Comparison of ENCODE assay signal across 1 cellular context in the genomic region with DNA sequence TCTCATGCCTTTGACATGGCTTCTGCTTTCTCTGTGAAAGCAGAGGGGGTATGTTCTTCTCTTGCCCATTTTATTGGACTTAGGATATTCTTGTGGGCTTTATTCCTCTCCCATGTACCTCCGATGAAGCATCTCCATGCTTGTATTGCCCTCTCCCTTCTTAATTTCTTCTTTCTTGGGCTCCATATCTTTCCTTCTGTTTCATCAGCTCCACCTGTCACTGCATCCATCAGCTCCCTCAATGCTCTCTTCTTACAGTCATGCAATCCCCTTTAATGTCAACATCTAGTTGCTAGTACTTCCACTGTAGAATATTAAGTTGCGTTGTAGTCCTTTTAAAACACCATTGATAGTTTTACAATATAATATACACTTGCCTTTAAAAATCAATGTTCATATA.
TF ChIP-seq lines count a peak whose summit lies in the region.

No MANE protein-coding gene starts in this region.

TF ChIP-seq in K562, 482 proteins besides CTCF, POLR2A, EP300 and RAD21 (continued from another document):
- TF ChIP-seq, protein P1, sequence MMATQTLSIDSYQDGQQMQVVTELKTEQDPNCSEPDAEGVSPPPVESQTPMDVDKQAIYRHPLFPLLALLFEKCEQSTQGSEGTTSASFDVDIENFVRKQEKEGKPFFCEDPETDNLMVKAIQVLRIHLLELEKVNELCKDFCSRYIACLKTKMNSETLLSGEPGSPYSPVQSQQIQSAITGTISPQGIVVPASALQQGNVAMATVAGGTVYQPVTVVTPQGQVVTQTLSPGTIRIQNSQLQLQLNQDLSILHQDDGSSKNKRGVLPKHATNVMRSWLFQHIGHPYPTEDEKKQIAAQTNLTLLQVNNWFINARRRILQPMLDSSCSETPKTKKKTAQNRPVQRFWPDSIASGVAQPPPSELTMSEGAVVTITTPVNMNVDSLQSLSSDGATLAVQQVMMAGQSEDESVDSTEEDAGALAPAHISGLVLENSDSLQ (IDR thresholded peaks at IDR 0.05): peak; percentile 73
- TF ChIP-seq, protein P2, sequence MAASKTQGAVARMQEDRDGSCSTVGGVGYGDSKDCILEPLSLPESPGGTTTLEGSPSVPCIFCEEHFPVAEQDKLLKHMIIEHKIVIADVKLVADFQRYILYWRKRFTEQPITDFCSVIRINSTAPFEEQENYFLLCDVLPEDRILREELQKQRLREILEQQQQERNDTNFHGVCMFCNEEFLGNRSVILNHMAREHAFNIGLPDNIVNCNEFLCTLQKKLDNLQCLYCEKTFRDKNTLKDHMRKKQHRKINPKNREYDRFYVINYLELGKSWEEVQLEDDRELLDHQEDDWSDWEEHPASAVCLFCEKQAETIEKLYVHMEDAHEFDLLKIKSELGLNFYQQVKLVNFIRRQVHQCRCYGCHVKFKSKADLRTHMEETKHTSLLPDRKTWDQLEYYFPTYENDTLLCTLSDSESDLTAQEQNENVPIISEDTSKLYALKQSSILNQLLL (CRISPR knock-in tag; IDR thresholded peaks at IDR 0.05; ENCODE audit: borderline replicate concordance): no peak
- TF ChIP-seq, protein P3, sequence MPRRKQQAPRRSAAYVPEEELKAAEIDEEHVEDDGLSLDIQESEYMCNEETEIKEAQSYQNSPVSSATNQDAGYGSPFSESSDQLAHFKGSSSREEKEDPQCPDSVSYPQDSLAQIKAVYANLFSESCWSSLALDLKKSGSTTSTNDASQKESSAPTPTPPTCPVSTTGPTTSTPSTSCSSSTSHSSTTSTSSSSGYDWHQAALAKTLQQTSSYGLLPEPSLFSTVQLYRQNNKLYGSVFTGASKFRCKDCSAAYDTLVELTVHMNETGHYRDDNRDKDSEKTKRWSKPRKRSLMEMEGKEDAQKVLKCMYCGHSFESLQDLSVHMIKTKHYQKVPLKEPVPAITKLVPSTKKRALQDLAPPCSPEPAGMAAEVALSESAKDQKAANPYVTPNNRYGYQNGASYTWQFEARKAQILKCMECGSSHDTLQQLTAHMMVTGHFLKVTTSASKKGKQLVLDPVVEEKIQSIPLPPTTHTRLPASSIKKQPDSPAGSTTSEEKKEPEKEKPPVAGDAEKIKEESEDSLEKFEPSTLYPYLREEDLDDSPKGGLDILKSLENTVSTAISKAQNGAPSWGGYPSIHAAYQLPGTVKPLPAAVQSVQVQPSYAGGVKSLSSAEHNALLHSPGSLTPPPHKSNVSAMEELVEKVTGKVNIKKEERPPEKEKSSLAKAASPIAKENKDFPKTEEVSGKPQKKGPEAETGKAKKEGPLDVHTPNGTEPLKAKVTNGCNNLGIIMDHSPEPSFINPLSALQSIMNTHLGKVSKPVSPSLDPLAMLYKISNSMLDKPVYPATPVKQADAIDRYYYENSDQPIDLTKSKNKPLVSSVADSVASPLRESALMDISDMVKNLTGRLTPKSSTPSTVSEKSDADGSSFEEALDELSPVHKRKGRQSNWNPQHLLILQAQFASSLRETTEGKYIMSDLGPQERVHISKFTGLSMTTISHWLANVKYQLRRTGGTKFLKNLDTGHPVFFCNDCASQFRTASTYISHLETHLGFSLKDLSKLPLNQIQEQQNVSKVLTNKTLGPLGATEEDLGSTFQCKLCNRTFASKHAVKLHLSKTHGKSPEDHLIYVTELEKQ (CRISPR knock-in tag; IDR thresholded peaks at IDR 0.05): no peak
- TF ChIP-seq CCNT2 (IDR thresholded peaks at IDR 0.05; ENCODE audit: borderline replicate concordance, extremely low read depth, insufficient read length, low read depth, low read length) (no peak), YY1 (IDR thresholded peaks at IDR 0.05; ENCODE audit: borderline replicate concordance in 1 of 3, control insufficient read depth in 1 of 3, extremely low read depth in 1 of 3, insufficient read depth in 3 of 3, insufficient read length in 1 of 3, insufficient replicate concordance in 2 of 3, low read depth in 1 of 3, low read length in 2 of 3) (no peak), SMARCA5 (IDR thresholded peaks at IDR 0.05) (no peak), MCM3 (IDR thresholded peaks at IDR 0.05) (no peak), CEBPG (CRISPR knock-in tag; IDR thresholded peaks at IDR 0.05) (no peak), CEBPG (tag; conservative IDR thresholded peaks at IDR 0.05 in 1 of 2, IDR thresholded peaks at IDR 0.05 in 1 of 2) (peak in 1 of 2 experiments; percentile 50; a peak in 1 of 4 replicates)
- TF ChIP-seq, protein P4, sequence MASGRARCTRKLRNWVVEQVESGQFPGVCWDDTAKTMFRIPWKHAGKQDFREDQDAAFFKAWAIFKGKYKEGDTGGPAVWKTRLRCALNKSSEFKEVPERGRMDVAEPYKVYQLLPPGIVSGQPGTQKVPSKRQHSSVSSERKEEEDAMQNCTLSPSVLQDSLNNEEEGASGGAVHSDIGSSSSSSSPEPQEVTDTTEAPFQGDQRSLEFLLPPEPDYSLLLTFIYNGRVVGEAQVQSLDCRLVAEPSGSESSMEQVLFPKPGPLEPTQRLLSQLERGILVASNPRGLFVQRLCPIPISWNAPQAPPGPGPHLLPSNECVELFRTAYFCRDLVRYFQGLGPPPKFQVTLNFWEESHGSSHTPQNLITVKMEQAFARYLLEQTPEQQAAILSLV (tag; IDR thresholded peaks at IDR 0.05): no peak
